In genomic region chr1:235642021-235642942, GRCh38 we compare ENCODE assay signal across 8 cellular contexts. TPM values are rescaled to one million over a fixed set of nuclear protein-coding genes. Genes with fewer than 3 reads are reported as not detected.
A peak's percentile ranks its signal among the peaks of the same experiment; 100 is the strongest.
DNase-seq lines count a peak whose midpoint lies in the region; TF ChIP-seq lines count a peak whose summit lies in the region.

No MANE protein-coding gene starts in this region.

- H3K9me3 ChIP-seq in HUES48 (ENCODE audit: control insufficient read depth, insufficient read depth, low read length) (no peaks in the 10 kb centered on the region), osteoblast (ENCODE audit: low read depth, low read length) (no peaks in the 10 kb centered on the region)

- no peak overlapping the region for H3K9ac ChIP-seq in HUES48 (ENCODE audit: low read depth, low read length)

- H3K27ac ChIP-seq in HUES48 (ENCODE audit: low read depth, low read length) = peak overlapping the region; percentile 65
- H3K27ac ChIP-seq in osteoblast (ENCODE audit: low read depth, low read length) = no peak overlapping the region

- H3K36me3 ChIP-seq in HUES48 (ENCODE audit: control insufficient read depth, insufficient read depth, low read length) (no peaks in the 10 kb centered on the region), osteoblast (ENCODE audit: insufficient read depth, low read length) (no peaks in the 10 kb centered on the region)

- peak overlapping the region; percentile 9 for H3K4me2 ChIP-seq in osteoblast (ENCODE audit: insufficient read depth, low read length)

- H3K79me2 ChIP-seq in osteoblast (ENCODE audit: insufficient read depth, low read length) = no peaks in the 10 kb centered on the region

- H3K4me3 ChIP-seq in HUES48 (ENCODE audit: low read depth, low read length) = no peak overlapping the region
- peak overlapping the region; percentile 19 for H3K4me3 ChIP-seq in osteoblast (ENCODE audit: insufficient read depth, low read length)

- H3K27me3 ChIP-seq in HUES48 (ENCODE audit: control insufficient read depth, insufficient read depth, low read length) (no peaks in the 10 kb centered on the region; the same call in 1 of the 2 replicates), osteoblast (ENCODE audit: insufficient read depth, low read length) (peaks cover 11% of the 10 kb centered on the region)

- no peak for TF ChIP-seq CTCF in osteoblast (IDR thresholded peaks at IDR 0.05; ENCODE audit: extremely low read depth, low read depth, low read length)

- peak in 2 of 3 experiments; percentile 72 to 80 for DNase-seq in NCI-H1417 (lab: John Stamatoyannopoulos, UW)
- DNase-seq in NCI-H1417 treated with DMSO at 0.1 percent for 48 hours (lab: John Stamatoyannopoulos, UW) = no peak
- DNase-seq in T follicular helper cell (ENCODE audit: low read depth) = peak; percentile 49
- DNase-seq in astrocyte of the hippocampus (ENCODE audit: low read depth, low spot score) = peak; percentile 76
- peak; percentile 85 for DNase-seq in osteoblast (ENCODE audit: insufficient read length, low spot score, missing footprints)
- DNase-seq in globus pallidus (ENCODE audit: low spot score) = no peak
- no peak for DNase-seq in NCI-H187 treated with DMSO at 0.1 percent for 48 hours (lab: John Stamatoyannopoulos, UW)

- no peaks in the 10 kb centered on the region for H4K20me1 ChIP-seq in osteoblast (ENCODE audit: insufficient read depth, low read length)

- H2AFZ ChIP-seq in osteoblast (ENCODE audit: low read length) = no peak overlapping the region

- H3K4me1 ChIP-seq in HUES48 (ENCODE audit: control insufficient read depth, insufficient read depth, low read length) (peaks cover 26% of the 10 kb centered on the region), osteoblast (ENCODE audit: insufficient read depth, low read length) (no peaks in the 10 kb centered on the region)

RNA-seq across cellular contexts. Expression of gene GNG4, which starts 7.3 kb away (rescaled TPM):
- under 0.01 and 0.29 TPM in 2 replicates for total RNA-seq in osteoblast

Comparison
In these comparisons a context has a peak if more than half of its experiments do, and no peak if none do; other contexts are left out.
1. DNase-seq: peak in NCI-H1417 (2 of 3), T follicular helper cell (single experiment), astrocyte of the hippocampus (single experiment) and osteoblast (single experiment); none in NCI-H1417 treated with DMSO at 0.1 percent for 48 hours (single experiment), globus pallidus (single experiment) and NCI-H187 treated with DMSO at 0.1 percent for 48 hours (single experiment).